Comparison of ENCODE assay signal across 9 cellular contexts in the genomic region with DNA sequence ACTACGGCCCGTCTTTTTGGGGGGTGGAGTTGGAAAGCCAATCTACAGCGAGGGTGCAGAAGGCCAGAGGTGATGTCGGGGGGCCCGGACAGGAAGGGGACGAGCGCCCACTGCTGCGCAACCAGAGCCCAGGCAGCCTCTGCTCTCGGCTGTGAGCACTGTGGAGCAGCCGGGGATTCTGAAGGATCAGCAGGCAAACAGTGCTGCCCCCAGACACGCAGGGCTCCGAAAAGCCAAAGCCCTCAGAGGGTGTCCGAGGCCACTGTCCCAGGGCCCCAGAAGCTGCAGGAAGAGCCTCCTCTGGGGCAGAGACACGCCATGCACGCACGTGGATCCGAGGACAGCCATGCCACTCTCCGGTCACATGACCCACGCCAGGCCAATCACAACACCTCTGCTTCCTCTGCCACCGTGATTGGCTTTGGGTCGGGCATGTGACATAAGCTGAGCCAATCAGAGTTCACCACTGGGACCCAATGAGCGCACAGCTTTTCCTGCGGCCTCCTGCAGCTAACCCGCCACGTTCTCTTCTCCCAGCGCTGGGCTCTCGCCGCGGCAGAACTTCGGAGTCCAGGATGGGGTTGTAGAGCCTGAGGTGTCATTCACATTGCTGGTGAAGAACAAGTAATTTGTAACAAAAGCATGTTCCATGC. TPM values are rescaled to one million over a fixed set of nuclear protein-coding genes. Genes with fewer than 3 reads are reported as not detected.
DNase-seq lines count a peak whose midpoint lies in the region; ATAC-seq, FAIRE-seq and TF ChIP-seq lines count a peak whose summit lies in the region.
"Had no signal": no experiment of that assay in that cellular context is flagged by ENCODE, and none has a peak within 500 bp of the region (broad histone marks: within the 10 kb centered on the region; RNA-seq: fewer than 3 reads in every experiment).

No MANE protein-coding gene starts in this region.

- H3K4me3 Mint-ChIP-seq in nephron (peak overlapping the region in 2 of 3 experiments; percentile 7 to 62), chondrocyte (ENCODE audit: unreplicated experiment) (no peak overlapping the region)
- H3K4me3 Mint-ChIP-seq: stimulated activated naive CD8-positive, alpha-beta T cell treated with anti-CD3 and anti-CD28 coated beads, Interleukin-15, Interleukin-2, amounts not matched to agents 100 ng/mL and 50 ng/mL, for 24 hours had no signal

- peak; percentile 92 for FAIRE-seq in endometrium (lab: Jason Lieb, UNC)
- no peak for FAIRE-seq in GM19239 (lab: Jason Lieb, UNC)

- no peaks in the 10 kb centered on the region for H3K36me3 Mint-ChIP-seq in nephron (ENCODE audit: low read depth)
- peaks cover 2% of the 10 kb centered on the region for H3K36me3 Mint-ChIP-seq in chondrocyte (ENCODE audit: low read depth)

- DNase-seq in GM04503 (ENCODE audit: low read depth) (peak; percentile 80), NCI-H2107 treated with DMSO at 0.1 percent for 48 hours (lab: John Stamatoyannopoulos, UW; ENCODE audit: unreplicated experiment) (peak; percentile 91), chondrocyte (ENCODE audit: low spot score) (no peak), GM19239 (ENCODE audit: insufficient read length, low spot score) (no peak), GDM1 (lab: John Stamatoyannopoulos, UW) (no peak)

- no peak for TF ChIP-seq CTCF in nephron (IDR thresholded peaks at IDR 0.05; ENCODE audit: unreplicated experiment in 3 of 3)
- TF ChIP-seq CTCF in chondrocyte (IDR thresholded peaks at IDR 0.05) = no peak

- H3K4me1 Mint-ChIP-seq in nephron (peaks cover 12% of the 10 kb centered on the region), chondrocyte (ENCODE audit: low read depth) (peaks cover 7% of the 10 kb centered on the region)

- peak overlapping the region in 2 of 3 experiments; percentile 69 to 77 for H3K27ac Mint-ChIP-seq in nephron
- no peak overlapping the region for H3K27ac Mint-ChIP-seq in chondrocyte (ENCODE audit: unreplicated experiment)
- H3K27ac Mint-ChIP-seq: stimulated activated naive CD8-positive, alpha-beta T cell treated with anti-CD3 and anti-CD28 coated beads, Interleukin-15, Interleukin-2, amounts not matched to agents 100 ng/mL and 50 ng/mL, for 24 hours had no signal

- H3K9me3 Mint-ChIP-seq in nephron = no peaks in the 10 kb centered on the region
- H3K9me3 Mint-ChIP-seq in chondrocyte (ENCODE audit: low read depth) = no peaks in the 10 kb centered on the region
- H3K9me3 Mint-ChIP-seq: stimulated activated naive CD8-positive, alpha-beta T cell treated with anti-CD3 and anti-CD28 coated beads, Interleukin-15, Interleukin-2, amounts not matched to agents 100 ng/mL and 50 ng/mL, for 24 hours had no signal

- ATAC-seq in HG03280 (IDR thresholded peaks at IDR 0.05; ENCODE audit: unreplicated experiment) = no peak

- H3K27me3 Mint-ChIP-seq in nephron (ENCODE audit: low read depth) (peaks cover 3% of the 10 kb centered on the region), chondrocyte (ENCODE audit: low read depth) (peaks cover 2% of the 10 kb centered on the region)
- H3K27me3 Mint-ChIP-seq: stimulated activated naive CD8-positive, alpha-beta T cell treated with anti-CD3 and anti-CD28 coated beads, Interleukin-15, Interleukin-2, amounts not matched to agents 100 ng/mL and 50 ng/mL, for 24 hours had no signal

RNA-seq across cellular contexts. Expression of a gene that starts 40.7 kb away (rescaled TPM):
- 3,639 to 4,575 TPM (median 4,567 TPM) in 3 replicates for total RNA-seq in chondrocyte

RNA-seq across cellular contexts. Expression of a gene that starts 56.2 kb away (rescaled TPM):
- total RNA-seq in chondrocyte = 4.1 to 6.1 TPM (median 5.3 TPM) in 3 replicates

Comparison
In these comparisons a context has a peak if more than half of its experiments do, and no peak if none do; other contexts are left out.
1. DNase-seq: peak in GM04503 (single experiment) and NCI-H2107 treated with DMSO at 0.1 percent for 48 hours (single experiment); none in chondrocyte (single experiment), GM19239 (single experiment) and GDM1 (single experiment).